In the genomic region with DNA sequence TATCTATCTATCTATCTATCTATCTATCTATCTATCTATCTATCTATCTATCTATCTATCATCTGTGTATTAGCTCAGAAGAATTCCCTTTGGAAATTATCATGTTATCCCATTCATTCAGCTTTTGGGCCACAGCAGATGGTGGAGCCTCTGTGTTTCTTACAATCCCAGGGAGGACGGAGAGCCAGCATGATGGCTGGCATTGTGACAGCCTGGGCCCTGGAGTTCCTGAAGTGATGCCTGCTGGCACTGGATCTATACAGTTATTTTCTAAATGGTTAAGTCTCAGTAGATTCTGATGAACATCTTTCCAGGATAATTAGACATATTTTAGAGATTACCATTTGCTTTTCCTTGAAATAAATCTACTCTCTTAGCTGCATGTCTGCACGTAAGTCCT, we compare ENCODE assay signal across 14 cellular contexts.
DNase-seq lines count a peak whose midpoint lies in the region; ATAC-seq lines count a peak whose summit lies in the region.
"Had no signal": no experiment of that assay in that cellular context is flagged by ENCODE, and none has a peak within 500 bp of the region (broad histone marks: within the 10 kb centered on the region; RNA-seq: fewer than 3 reads in every experiment).

No MANE protein-coding gene starts in this region.

- no peak for ATAC-seq in GM18520 (IDR thresholded peaks at IDR 0.05; ENCODE audit: unreplicated experiment)
- ATAC-seq in activated CD4-positive, CD25-positive, alpha-beta regulatory T cell treated with anti-CD3 and anti-CD28 coated beads, Interleukin-2, amount 50 U/mL, for 24 hours: no peak
- ATAC-seq in HG03571 (IDR thresholded peaks at IDR 0.05; ENCODE audit: unreplicated experiment): no peak
- ATAC-seq: CD8-positive, alpha-beta T cell; GM23338; K562 had no signal

- peak; percentile 27 for DNase-seq in NCI-H82 (lab: John Stamatoyannopoulos, UW)
- no peak for DNase-seq in NCI-H82 treated with DMSO at 0.1 percent for 48 hours (lab: John Stamatoyannopoulos, UW; ENCODE audit: unreplicated experiment)
- peak; percentile 50 for DNase-seq in NCI-H2171 (lab: John Stamatoyannopoulos, UW)
- DNase-seq in NCI-H69 (lab: John Stamatoyannopoulos, UW): peak; percentile 47
- DNase-seq: Calu3; CD8-positive, alpha-beta T cell; GF-D8; HCEC 1CT; IMR-90 had no signal
